In the genomic region with DNA sequence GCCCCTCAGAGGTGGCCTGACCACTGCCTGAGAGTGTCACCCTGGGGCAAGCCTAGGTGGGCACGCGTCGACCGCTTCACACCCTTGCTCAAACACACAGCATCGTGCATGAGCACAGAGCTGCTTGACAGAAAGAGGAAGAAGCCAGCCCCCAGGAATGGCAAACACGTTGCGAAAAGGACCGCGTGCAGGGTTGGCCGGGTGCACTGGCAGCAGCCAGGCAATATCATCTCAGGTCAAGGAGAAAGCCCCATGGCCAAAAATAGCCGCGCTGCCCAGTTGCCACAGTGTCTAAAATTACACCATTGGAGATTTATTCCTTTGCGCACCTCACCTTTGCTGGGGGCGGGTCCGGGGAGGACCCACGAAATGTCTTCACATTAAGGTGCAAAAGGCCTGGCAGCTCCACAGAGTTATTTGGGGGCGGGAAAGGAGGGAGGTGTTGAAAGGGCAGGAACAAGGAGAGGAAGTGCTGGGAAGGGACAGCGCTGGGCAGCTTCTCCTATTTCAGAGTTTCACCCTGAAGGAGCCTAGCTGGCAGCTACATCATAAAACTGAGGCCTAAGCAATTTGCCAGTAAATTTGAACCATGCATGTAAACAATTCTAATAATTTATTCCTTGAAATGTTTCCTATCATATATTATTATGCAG, we compare ENCODE assay signal across 1 cellular context.
TF ChIP-seq lines count a peak whose summit lies in the region.

No MANE protein-coding gene starts in this region.

TF ChIP-seq in H1, 55 proteins besides CTCF, POLR2A, EP300 and RAD21:
- TF ChIP-seq POLR2AphosphoS5 (IDR thresholded peaks at IDR 0.05; ENCODE audit: low read depth, low read length) (no peak), POU5F1 (IDR thresholded peaks at IDR 0.05; ENCODE audit: low read depth, low read length) (no peak), EGR1 (IDR thresholded peaks at IDR 0.05; ENCODE audit: borderline replicate concordance, low read depth, low read length) (no peak), CTBP2 (IDR thresholded peaks at IDR 0.05; ENCODE audit: borderline replicate concordance, insufficient read depth, insufficient read length, low read length) (no peak), TBP (IDR thresholded peaks at IDR 0.05; ENCODE audit: low read depth, low read length) (no peak), MAFK (IDR thresholded peaks at IDR 0.05; ENCODE audit: low read depth, low read length) (no peak), CHD2 (IDR thresholded peaks at IDR 0.05; ENCODE audit: low read length) (no peak), YY1 (IDR thresholded peaks at IDR 0.05; ENCODE audit: low read depth, low read length) (no peak), MAX (IDR thresholded peaks at IDR 0.05) (no peak), RXRA (IDR thresholded peaks at IDR 0.05; ENCODE audit: insufficient read depth, low read depth, low read length) (no peak), E2F6 (IDR thresholded peaks at IDR 0.05) (no peak; the same call in 1 of the 2 replicates), ASH2L (IDR thresholded peaks at IDR 0.05; ENCODE audit: low read length) (no peak), BRCA1 (IDR thresholded peaks at IDR 0.05; ENCODE audit: low read depth, low read length) (no peak), HDAC2 (IDR thresholded peaks at IDR 0.05; ENCODE audit: borderline replicate concordance in 1 of 2, low read depth in 2 of 2, low read length in 2 of 2) (no peak), HDAC6 (IDR thresholded peaks at IDR 0.05; ENCODE audit: low read depth, low read length) (no peak), RNF2 (IDR thresholded peaks at IDR 0.05; ENCODE audit: borderline replicate concordance, low read depth, low read length, missing control alignments, poor library complexity, severe bottlenecking) (no peak)
- TF ChIP-seq, protein P1, sequence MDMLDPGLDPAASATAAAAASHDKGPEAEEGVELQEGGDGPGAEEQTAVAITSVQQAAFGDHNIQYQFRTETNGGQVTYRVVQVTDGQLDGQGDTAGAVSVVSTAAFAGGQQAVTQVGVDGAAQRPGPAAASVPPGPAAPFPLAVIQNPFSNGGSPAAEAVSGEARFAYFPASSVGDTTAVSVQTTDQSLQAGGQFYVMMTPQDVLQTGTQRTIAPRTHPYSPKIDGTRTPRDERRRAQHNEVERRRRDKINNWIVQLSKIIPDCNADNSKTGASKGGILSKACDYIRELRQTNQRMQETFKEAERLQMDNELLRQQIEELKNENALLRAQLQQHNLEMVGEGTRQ (IDR thresholded peaks at IDR 0.05; ENCODE audit: low read length), result no peak
TF ChIP-seq in H1: peak in this region for 0.
